In genomic region chr3:107796786-107797185, GRCh38 we compare ENCODE assay signal across 9 cellular contexts.
DNase-seq lines count a peak whose midpoint lies in the region; ATAC-seq and TF ChIP-seq lines count a peak whose summit lies in the region.
"Had no signal": no experiment of that assay in that cellular context is flagged by ENCODE, and none has a peak within 500 bp of the region (broad histone marks: within the 10 kb centered on the region; RNA-seq: fewer than 3 reads in every experiment).

No MANE protein-coding gene starts in this region.

- H3K27me3 ChIP-seq in brain microvascular endothelial cell (replicated peaks): no peaks in the 10 kb centered on the region

- no peak overlapping the region for H3K4me3 ChIP-seq in brain microvascular endothelial cell (ENCODE audit: low read depth, low read length)
- H3K4me3 ChIP-seq: coronary artery had no signal

- H3K36me3 ChIP-seq in brain microvascular endothelial cell (replicated peaks): peaks cover 7% of the 10 kb centered on the region

- TF ChIP-seq CTCF in brain microvascular endothelial cell (IDR thresholded peaks at IDR 0.05; ENCODE audit: low read depth, low read length, missing control alignments): no peak

- H3K27ac ChIP-seq in brain microvascular endothelial cell: no peak overlapping the region

- no peak for ATAC-seq in HG03139 (IDR thresholded peaks at IDR 0.05; ENCODE audit: unreplicated experiment)
- no peak for ATAC-seq in GM21447 (IDR thresholded peaks at IDR 0.05; ENCODE audit: unreplicated experiment)

- DNase-seq in Daoy (ENCODE audit: low read depth) (peak; percentile 19), NCI-H1694 (lab: John Stamatoyannopoulos, UW) (peak; percentile 74), brain microvascular endothelial cell (peak; percentile 46), lung microvascular endothelial cell (ENCODE audit: low read depth in 2 of 2) (peak; percentile 26 to 41), NCI-H2081 treated with DMSO at 0.1 percent for 48 hours (lab: John Stamatoyannopoulos, UW) (no peak)
- no peak for DNase-seq in stimulated activated CD4-positive, alpha-beta T cell treated with anti-CD3 and anti-CD28 coated beads, Interleukin-4, amount 100 ng/mL, for 1 hour

- in situ Hi-C loops in brain microvascular endothelial cell (cut with HindIII; ENCODE audit: low pct_ligation_motif_present, low sequenced_read_pairs): no loop called here

Comparison
In these comparisons a context has a peak if more than half of its experiments do, and no peak if none do; other contexts are left out.
1. DNase-seq: peak in Daoy (single experiment), NCI-H1694 (single experiment), brain microvascular endothelial cell (single experiment) and lung microvascular endothelial cell (2 of 2); none in stimulated activated CD4-positive, alpha-beta T cell treated with anti-CD3 and anti-CD28 coated beads, Interleukin-4, amount 100 ng/mL, for 1 hour (single experiment) and NCI-H2081 treated with DMSO at 0.1 percent for 48 hours (single experiment).